Comparison of ENCODE assay signal across 10 cellular contexts in the genomic region with DNA sequence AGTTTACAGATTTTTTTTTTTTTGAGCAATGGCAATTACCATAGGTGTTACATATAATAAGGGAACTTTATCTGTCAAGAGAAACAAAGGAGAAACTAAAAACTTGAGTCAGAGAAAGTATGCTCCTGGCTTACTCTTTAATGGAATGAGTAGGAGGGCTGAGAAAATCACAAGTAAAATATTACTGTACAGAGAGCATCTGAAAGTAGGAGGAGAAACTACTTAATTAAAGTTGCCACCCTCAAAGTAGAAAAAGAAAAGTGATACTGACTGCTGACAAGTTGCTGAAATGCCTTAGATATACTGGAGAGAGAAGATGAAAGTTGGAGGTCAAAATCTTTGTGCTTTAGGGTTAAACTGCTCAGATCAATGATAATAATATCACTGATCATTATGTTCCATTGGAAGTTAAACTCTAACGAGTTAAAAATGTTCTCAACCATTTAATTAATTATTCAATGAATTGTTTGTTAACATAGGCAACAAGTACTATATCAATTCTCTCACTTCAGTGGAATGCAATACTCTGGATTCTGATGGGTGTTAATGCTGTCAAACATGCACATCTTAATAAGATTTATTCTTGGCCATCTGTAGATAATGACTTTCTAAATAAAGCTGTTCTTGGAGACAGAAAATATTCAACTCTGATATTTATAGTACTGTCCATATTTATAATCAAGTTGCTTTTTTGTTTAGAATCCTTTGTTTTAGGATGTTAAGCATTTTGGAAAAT.
DNase-seq lines count a peak whose midpoint lies in the region; ATAC-seq and TF ChIP-seq lines count a peak whose summit lies in the region.
"Had no signal": no experiment of that assay in that cellular context is flagged by ENCODE, and none has a peak within 500 bp of the region (broad histone marks: within the 10 kb centered on the region; RNA-seq: fewer than 3 reads in every experiment).

No MANE protein-coding gene starts in this region.

- no peaks in the 10 kb centered on the region for H3K9me2 ChIP-seq in OCI-LY7 (ENCODE audit: insufficient read depth, low read length)

- H3K27ac ChIP-seq in colonic mucosa = no peak overlapping the region
- no peak overlapping the region for H3K27ac ChIP-seq in OCI-LY7 (ENCODE audit: low read depth, low read length, poor library complexity, severe bottlenecking)

- H3K9me3 Mint-ChIP-seq in activated naive CD4-positive, alpha-beta T cell treated with anti-CD3 and anti-CD28 coated beads, Interleukin-2, amount 50 U/mL, for 72 hours = peaks cover 0 to 4% of the 10 kb centered on the region in 2 donors

- intact Hi-C loops in colonic mucosa (cut with DNase I) (no loop called here), OCI-LY7 (cut with micrococcal nuclease; ENCODE audit: unreplicated experiment) (no loop called here)

- H3K4me1 ChIP-seq in colonic mucosa (no peaks in the 10 kb centered on the region), OCI-LY7 (ENCODE audit: insufficient read depth, low read length, poor library complexity, severe bottlenecking) (peaks cover 5% of the 10 kb centered on the region)

- BruUV-seq in OCI-LY7 (replicated peaks; lab: Mats Ljungman, UMichigan) = no TSS peak

- ATAC-seq in activated naive CD4-positive, alpha-beta T cell treated with anti-CD3 and anti-CD28 coated beads, Interleukin-2, amount 50 U/mL, for 72 hours = peak; percentile 79 to 95
- ATAC-seq in HG02642 (IDR thresholded peaks at IDR 0.05; ENCODE audit: poor library complexity, unreplicated experiment) (peak; percentile 77), HG03558 (IDR thresholded peaks at IDR 0.05; ENCODE audit: extremely low read depth, unreplicated experiment) (peak; percentile 70)
- ATAC-seq: Right ventricle myocardium inferior had no signal

- no peak overlapping the region for H3K27ac Mint-ChIP-seq in activated naive CD4-positive, alpha-beta T cell treated with anti-CD3 and anti-CD28 coated beads, Interleukin-2, amount 50 U/mL, for 72 hours
- H3K27ac Mint-ChIP-seq: B cell had no signal

- no peaks in the 10 kb centered on the region for H3K79me2 ChIP-seq in OCI-LY7 (ENCODE audit: insufficient read depth, low read depth, low read length)

- no peak overlapping the region for H2AFZ ChIP-seq in OCI-LY7 (ENCODE audit: low read length)

- no peaks in the 10 kb centered on the region for H4K20me1 ChIP-seq in OCI-LY7 (ENCODE audit: insufficient read depth, low read length)

- DNase-seq in activated naive CD4-positive, alpha-beta T cell treated with anti-CD3 and anti-CD28 coated beads, Interleukin-2, amount 50 U/mL, for 72 hours (ENCODE audit: low spot score in 2 of 2) = no peak
- DNase-seq in activated naive CD4-positive, alpha-beta T cell treated with Interleukin-2 at 50 U/mL for 16 hours = no peak
- DNase-seq in colonic mucosa = no peak
- DNase-seq in stimulated activated CD4-positive, alpha-beta T cell treated with anti-CD3 and anti-CD28 coated beads, Interleukin-4, amount 100 ng/mL, for 24 hours = no peak
- DNase-seq in OCI-LY7 (ENCODE audit: low spot score) = no peak
- no peak for DNase-seq in dedifferentiated amniotic fluid mesenchymal stem cell (ENCODE audit: extremely low spot score)

- no peak overlapping the region for H3K4me2 ChIP-seq in OCI-LY7 (ENCODE audit: low read length)

- no peaks in the 10 kb centered on the region for H3K36me3 Mint-ChIP-seq in activated naive CD4-positive, alpha-beta T cell treated with anti-CD3 and anti-CD28 coated beads, Interleukin-2, amount 50 U/mL, for 72 hours

- H3K9ac ChIP-seq in colonic mucosa (ENCODE audit: low read depth in 2 of 2, low read length in 2 of 2) = no peak overlapping the region

- CTCF ChIA-PET in OCI-LY7 (lab: Charles Lee; ENCODE audit: unreplicated experiment) = no interaction called here

- H3K9me3 ChIP-seq in colonic mucosa = no peaks in the 10 kb centered on the region
- no peaks in the 10 kb centered on the region for H3K9me3 ChIP-seq in OCI-LY7 (ENCODE audit: low read length)

- H3K36me3 ChIP-seq in colonic mucosa (no peaks in the 10 kb centered on the region), OCI-LY7 (ENCODE audit: insufficient read depth, low read length) (no peaks in the 10 kb centered on the region)

- TF ChIP-seq CTCF in colonic mucosa (IDR thresholded peaks at IDR 0.05) (no peak), OCI-LY7 (conservative IDR thresholded peaks at IDR 0.05; ENCODE audit: low read length) (no peak)

- H3K27me3 ChIP-seq in colonic mucosa = no peaks in the 10 kb centered on the region

- H3K4me3 ChIP-seq in colonic mucosa (no peak overlapping the region), OCI-LY7 (ENCODE audit: low read depth, low read length, poor library complexity, severe bottlenecking) (no peak overlapping the region)

- POLR2A ChIA-PET in OCI-LY7 (lab: Charles Lee) = interaction anchor here (0.5 kb wide), 1 partner anchor 14 kb away, joined by 3 read pairs; no protein-coding TSS in a partner anchor
